Comparison of ENCODE assay signal across 8 cellular contexts in genomic region chr4:3201718-3202702, GRCh38. TPM values are rescaled to one million over a fixed set of nuclear protein-coding genes. Genes with fewer than 3 reads are reported as not detected.
A peak's percentile ranks its signal among the peaks of the same experiment; 100 is the strongest.
DNase-seq lines count a peak whose midpoint lies in the region; ATAC-seq and TF ChIP-seq lines count a peak whose summit lies in the region.

No MANE protein-coding gene starts in this region.

- ATAC-seq in GM19351 (IDR thresholded peaks at IDR 0.05; ENCODE audit: unreplicated experiment) (peak; percentile 73), gastroesophageal sphincter (no peak)

- no peak overlapping the region for H3K4me3 ChIP-seq in gastroesophageal sphincter

- TF ChIP-seq CTCF in gastroesophageal sphincter (IDR thresholded peaks at IDR 0.05), result no peak

- TF ChIP-seq EP300 in gastroesophageal sphincter (IDR thresholded peaks at IDR 0.05), result no peak

- peaks cover 12 to 56% (median 30%) of the 10 kb centered on the region in 3 donors for H3K4me1 ChIP-seq in gastroesophageal sphincter

- H3K9me3 ChIP-seq in gastroesophageal sphincter, result no peaks in the 10 kb centered on the region

- no peak for TF ChIP-seq POLR2A in gastroesophageal sphincter (IDR thresholded peaks at IDR 0.05)

- H3K27me3 ChIP-seq in gastroesophageal sphincter, result no peaks in the 10 kb centered on the region

- H3K27ac ChIP-seq in gastroesophageal sphincter, result peak overlapping the region in 3 of 4 donors; percentile 76 to 79 (median 78)

- WGBS in gastroesophageal sphincter (ENCODE audit: low coverage in 1 of 2), 2 donors, result 64 to 83% methylated on average over 5 to 6 of the region's 11 CpGs

- peak; percentile 84 for DNase-seq in LHCN-M2 (ENCODE audit: low read depth)
- peak; percentile 72 for DNase-seq in activated CD8-positive, alpha-beta memory T cell treated with anti-CD3 and anti-CD28 coated beads for 24 hours
- peak; percentile 18 to 36 (median 29) for DNase-seq in stimulated activated CD4-positive, alpha-beta T cell treated with anti-CD3 and anti-CD28 coated beads, TNF-alpha, amount 100 ng/mL, for 4 hours (ENCODE audit: low read depth in 3 of 3)
- no peak for DNase-seq in D341Med (ENCODE audit: low spot score)
- no peak for DNase-seq in pons (ENCODE audit: low spot score)
- no peak for DNase-seq in occipital lobe (lab: John Stamatoyannopoulos, UW)

- peaks cover 0 to 45% of the 10 kb centered on the region in 2 donors for H3K36me3 ChIP-seq in gastroesophageal sphincter

RNA-seq across cellular contexts. Expression of gene MSANTD1, which starts 46.9 kb away (rescaled TPM):
- total RNA-seq in LHCN-M2 (2014; rRNA removed) (0.06 and 0.19 TPM in 2 replicates), gastroesophageal sphincter (1 to 10 TPM in 2 of 4 donors, under 1 TPM in 1, not detected in 1; 0.78 to 6.9 (median 1.5) TPM), occipital lobe (5.9 TPM)
- 0.05 TPM for polyA plus RNA-seq in LHCN-M2 (2012)

Comparison
In these comparisons a context has a peak if more than half of its experiments do, and no peak if none do; other contexts are left out.
1. DNase-seq: peak in LHCN-M2 (single experiment), activated CD8-positive, alpha-beta memory T cell treated with anti-CD3 and anti-CD28 coated beads for 24 hours (single experiment) and stimulated activated CD4-positive, alpha-beta T cell treated with anti-CD3 and anti-CD28 coated beads, TNF-alpha, amount 100 ng/mL, for 4 hours (3 of 3); none in D341Med (single experiment), pons (single experiment) and occipital lobe (single experiment).